In genomic region chr5:38845555-38846378, GRCh38 we compare ENCODE assay signal across 9 cellular contexts. TPM values are rescaled to one million over a fixed set of nuclear protein-coding genes. Genes with fewer than 3 reads are reported as not detected.
DNase-seq lines count a peak whose midpoint lies in the region; ATAC-seq, FAIRE-seq and TF ChIP-seq lines count a peak whose summit lies in the region.
"Had no signal": no experiment of that assay in that cellular context is flagged by ENCODE, and none has a peak within 500 bp of the region (broad histone marks: within the 10 kb centered on the region; RNA-seq: fewer than 3 reads in every experiment).

Gene OSMR, plus strand, starts transcription at chr5:38846012. Its CDS starts 23,033 bp downstream, at chr5:38869045.

- peak within 1 kb of the TSS; percentile 87 for H3K9ac ChIP-seq in endothelial cell of umbilical vein (replicated peaks; ENCODE audit: extremely low read depth, insufficient read depth, low read length)

- H3K4me3 ChIP-seq in endothelial cell of umbilical vein (replicated peaks in 1 of 3; ENCODE audit: insufficient read depth in 1 of 3, low read depth in 1 of 3, low read length in 3 of 3) = peak within 1 kb of the TSS; percentile 77 to 86 (median 85)

- H4K20me1 ChIP-seq in endothelial cell of umbilical vein (replicated peaks; ENCODE audit: control insufficient read depth, extremely low read depth, insufficient read depth, low read length) = no peaks in the 10 kb centered on the region

- H3K4me3 Mint-ChIP-seq in memory B cell = peak within 1 kb of the TSS; percentile 15

- TF ChIP-seq POLR2A in endothelial cell of umbilical vein (IDR thresholded peaks at IDR 0.05; ENCODE audit: low read depth, low read length) = peak; percentile 76

- no peak for ATAC-seq in memory B cell (ENCODE audit: low read depth)
- ATAC-seq in stimulated activated naive CD8-positive, alpha-beta T cell treated with anti-CD3 and anti-CD28 coated beads, Interleukin-15, Interleukin-2, amounts not matched to agents 100 U/mL and 50 U/mL, for 24 hours = peak; percentile 46
- ATAC-seq in GM19397 (IDR thresholded peaks at IDR 0.05; ENCODE audit: unreplicated experiment) = no peak

- H2AFZ ChIP-seq in endothelial cell of umbilical vein (ENCODE audit: low read depth, low read length) = peak within 1 kb of the TSS; percentile 99

- no peak for TF ChIP-seq CTCF in endothelial cell of umbilical vein (IDR thresholded peaks at IDR 0.05; ENCODE audit: extremely low read depth in 1 of 2, insufficient read depth in 1 of 2, low read depth in 1 of 2, low read length in 2 of 2)

- H3K4me1 Mint-ChIP-seq in memory B cell = no peaks in the 10 kb centered on the region

- H3K79me2 ChIP-seq in endothelial cell of umbilical vein (ENCODE audit: control insufficient read depth, insufficient read depth, low read length) = no peaks in the 10 kb centered on the region

- H3K27me3 Mint-ChIP-seq in memory B cell = peaks cover 10% of the 10 kb centered on the region

- H3K9me3 ChIP-seq in endothelial cell of umbilical vein (replicated peaks; ENCODE audit: control insufficient read depth, insufficient read depth, low read length) = no peaks in the 10 kb centered on the region

- H3K27ac ChIP-seq in endothelial cell of umbilical vein (ENCODE audit: insufficient read depth, low read depth, low read length) = peak within 1 kb of the TSS; percentile 83

- H3K27me3 ChIP-seq in endothelial cell of umbilical vein (ENCODE audit: control insufficient read depth in 2 of 2, insufficient read depth in 2 of 2, low read length in 2 of 2) = peaks cover 3 to 6% of the 10 kb centered on the region in 2 experiments

- peaks cover 2% of the 10 kb centered on the region for H3K9me3 Mint-ChIP-seq in memory B cell

- H3K4me2 ChIP-seq in endothelial cell of umbilical vein (ENCODE audit: insufficient read depth, low read length) = peak within 1 kb of the TSS; percentile 85

- peak; percentile 82 for FAIRE-seq in endothelial cell of umbilical vein (lab: Jason Lieb, UNC)
- FAIRE-seq: islet of Langerhans had no signal

- H3K27ac Mint-ChIP-seq in memory B cell = no peak within 1 kb of the TSS

- dilution Hi-C loops in endothelial cell of umbilical vein (cut with MboI; ENCODE audit: extremely low pct_ligation_motif_present, low sequenced_read_pairs) = no loop called here

- CTCF ChIA-PET in endothelial cell of umbilical vein (lab: Charles Lee) = interaction anchor here (1.4 to 3.3 kb wide), 3 partner anchors 13 to 26 kb away, joined by 5 to 13 read pairs (median 11); no protein-coding TSS in a partner anchor

- no TSS peak for BruUV-seq in endothelial cell of umbilical vein (replicated peaks; lab: Mats Ljungman, UMichigan)

- H3K4me1 ChIP-seq in endothelial cell of umbilical vein (ENCODE audit: control insufficient read depth, extremely low read depth, insufficient read depth, low read length) = peaks cover 7% of the 10 kb centered on the region

- no peaks in the 10 kb centered on the region for H3K9me1 ChIP-seq in endothelial cell of umbilical vein (replicated peaks; ENCODE audit: control insufficient read depth, extremely low read depth, insufficient read depth, low read length)

- peak; percentile 47 for DNase-seq in activated CD4-positive, alpha-beta T cell treated with anti-CD3 and anti-CD28 coated beads for 48 hours
- DNase-seq in activated CD4-positive, alpha-beta T cell treated with anti-CD3 and anti-CD28 coated beads for 1 hour = no peak
- DNase-seq in SW 1271 (lab: John Stamatoyannopoulos, UW) (peak; percentile 97), endothelial cell of umbilical vein (ENCODE audit: low read depth, low spot score) (peak; percentile 94), memory B cell (ENCODE audit: low spot score in 2 of 2) (no peak), NOMO-1 treated with DMSO at 0.1 percent for 48 hours (lab: John Stamatoyannopoulos, UW; ENCODE audit: unreplicated experiment) (no peak)
- peak; percentile 27 for DNase-seq in stimulated activated naive CD8-positive, alpha-beta T cell treated with anti-CD3 and anti-CD28 coated beads, Interleukin-15, Interleukin-2, amounts not matched to agents 100 U/mL and 50 U/mL, for 24 hours

- no peaks in the 10 kb centered on the region for H3K36me3 Mint-ChIP-seq in memory B cell

- H3K36me3 ChIP-seq in endothelial cell of umbilical vein (ENCODE audit: control insufficient read depth in 2 of 2, extremely low read depth in 1 of 2, insufficient read depth in 2 of 2, low read length in 2 of 2) = no peaks in the 10 kb centered on the region

- POLR2A ChIA-PET in endothelial cell of umbilical vein (lab: Charles Lee) = no interaction called here

- intact Hi-C loops in endothelial cell of umbilical vein (cut with micrococcal nuclease) = loop anchor here (1.0 to 10.0 kb wide), 3 partner anchors 27 to 439 kb away; no protein-coding TSS in a partner anchor

TF ChIP-seq in endothelial cell of umbilical vein, 7 proteins besides CTCF, POLR2A, EP300 and RAD21:
- TF ChIP-seq FOS (IDR thresholded peaks at IDR 0.05; ENCODE audit: borderline replicate concordance, insufficient read depth, low read length) (peak; percentile 52), MYC (IDR thresholded peaks at IDR 0.05; ENCODE audit: low read depth, low read length) (no peak), MAX (IDR thresholded peaks at IDR 0.05; ENCODE audit: insufficient read depth, insufficient read length) (no peak), JUN (IDR thresholded peaks at IDR 0.05; ENCODE audit: borderline replicate concordance, insufficient read depth, insufficient read length, low read depth) (no peak), EZH2 (IDR thresholded peaks at IDR 0.05; ENCODE audit: borderline replicate concordance, low read depth, low read length, severe bottlenecking) (no peak), GATA2 (IDR thresholded peaks at IDR 0.05; ENCODE audit: insufficient read depth, insufficient read length, low read depth, low read length) (no peak), POLR2AphosphoS5 (IDR thresholded peaks at IDR 0.05; ENCODE audit: insufficient read depth, low read depth, low read length) (peak; percentile 47)

RNA-seq across cellular contexts. Expression of gene OSMR, which starts in this region (rescaled TPM):
- total RNA-seq in endothelial cell of umbilical vein = 12.8 and 19.7 TPM in 2 replicates
- 6.1 TPM in 2 replicates for polyA plus RNA-seq in endothelial cell of umbilical vein
- 4.4 and 5.2 TPM in 2 replicates for polyA plus RNA-seq in endothelial cell of umbilical vein (2011; cell fraction: cytosol; rRNA removed)
- 7.7 and 9.9 TPM in 2 replicates for polyA plus RNA-seq in endothelial cell of umbilical vein (2011; cell fraction: nucleus; rRNA removed)
- 3.6 and 3.8 TPM in 2 replicates for polyA plus RNA-seq in endothelial cell of umbilical vein (2012)
- polyA minus RNA-seq in endothelial cell of umbilical vein = 9.8 and 10.5 TPM in 2 replicates
- 14.6 TPM for polyA minus RNA-seq in endothelial cell of umbilical vein (2011; cell fraction: cytosol; rRNA and poly(A)+ RNA removed)
- 15.5 and 16.8 TPM in 2 replicates for polyA minus RNA-seq in endothelial cell of umbilical vein (2011; cell fraction: nucleus; rRNA and poly(A)+ RNA removed)

Comparison
In these comparisons a context has a peak if more than half of its experiments do, and no peak if none do; other contexts are left out.
1. DNase-seq: peak in activated CD4-positive, alpha-beta T cell treated with anti-CD3 and anti-CD28 coated beads for 48 hours (single experiment), SW 1271 (2 of 2), endothelial cell of umbilical vein (single experiment) and stimulated activated naive CD8-positive, alpha-beta T cell treated with anti-CD3 and anti-CD28 coated beads, Interleukin-15, Interleukin-2, amounts not matched to agents 100 U/mL and 50 U/mL, for 24 hours (single experiment); none in activated CD4-positive, alpha-beta T cell treated with anti-CD3 and anti-CD28 coated beads for 1 hour (single experiment), memory B cell (0 of 2) and NOMO-1 treated with DMSO at 0.1 percent for 48 hours (single experiment).